In genomic region chr19:772730-773436, GRCh38 we compare ENCODE assay signal across 24 cellular contexts. TPM values are rescaled to one million over a fixed set of nuclear protein-coding genes. Genes with fewer than 3 reads are reported as not detected.
A peak's percentile ranks its signal among the peaks of the same experiment; 100 is the strongest.
DNase-seq lines count a peak whose midpoint lies in the region; ATAC-seq and TF ChIP-seq lines count a peak whose summit lies in the region.
"Had no signal": no experiment of that assay in that cellular context is flagged by ENCODE, and none has a peak within 500 bp of the region (broad histone marks: within the 10 kb centered on the region; RNA-seq: fewer than 3 reads in every experiment).

No MANE protein-coding gene starts in this region.

- no peak overlapping the region for H2BK5ac ChIP-seq in neuronal stem cell (ENCODE audit: low read length)

- peak overlapping the region; percentile 83 for H3K18ac ChIP-seq in neuronal stem cell (ENCODE audit: low read length)

- no peaks in the 10 kb centered on the region for H3K27me3 ChIP-seq in neuronal stem cell (ENCODE audit: control insufficient read depth in 3 of 3, insufficient read depth in 3 of 3, low read depth in 1 of 3, low read length in 3 of 3)
- H3K27me3 ChIP-seq: adrenal gland, cardiac muscle cell, ovary had no signal

- no peak overlapping the region for H4K91ac ChIP-seq in neuronal stem cell (ENCODE audit: low read depth, low read length, poor library complexity)

- no peak for TF ChIP-seq CTCF in endothelial cell (IDR thresholded peaks at IDR 0.05; ENCODE audit: unreplicated experiment)

- H2BK12ac ChIP-seq in neuronal stem cell (ENCODE audit: low read length): peak overlapping the region; percentile 58

- H3K9me3 ChIP-seq in neuronal stem cell (replicated peaks in 1 of 2; ENCODE audit: control insufficient read depth in 2 of 2, insufficient read depth in 1 of 2, low read depth in 1 of 2, low read length in 2 of 2): no peaks in the 10 kb centered on the region
- H3K9me3 ChIP-seq: adrenal gland, esophagus muscularis mucosa, gastroesophageal sphincter, HAP-1, ovary, transverse colon had no signal

- no peaks in the 10 kb centered on the region for H3K4me1 Mint-ChIP-seq in endothelial cell (ENCODE audit: unreplicated experiment)

- peak overlapping the region; percentile 65 for H2AFZ ChIP-seq in neuronal stem cell (ENCODE audit: low read length)

- no peak overlapping the region for H3K27ac ChIP-seq in neuronal stem cell (replicated peaks; ENCODE audit: low read length)
- H3K27ac ChIP-seq: adrenal gland, cardiac muscle cell, esophagus muscularis mucosa, gastroesophageal sphincter, ovary, transverse colon had no signal

- no peak overlapping the region for H3K23ac ChIP-seq in neuronal stem cell (ENCODE audit: low read depth, low read length, poor library complexity)

- peak overlapping the region; percentile 88 for H2AK5ac ChIP-seq in neuronal stem cell (ENCODE audit: low read depth, low read length)

- H3K4ac ChIP-seq in neuronal stem cell (ENCODE audit: low read length): peak overlapping the region; percentile 46

- DNase-seq in ELF-1 (ENCODE audit: low read depth, low spot score): peak; percentile 67
- peak; percentile 32 for DNase-seq in M059J (ENCODE audit: low read depth)
- DNase-seq in endothelial cell (ENCODE audit: low spot score): peak; percentile 35
- DNase-seq in neuronal stem cell (ENCODE audit: low spot score): no peak
- DNase-seq in posterior cingulate gyrus: no peak
- DNase-seq: activated CD4-positive, alpha-beta T cell treated with anti-CD3 and anti-CD28 coated beads, Interleukin-2, amount 50 U/mL, for 4 hours; activated gamma-delta T cell treated with Interleukin-2 at 50 U/mL for 16 hours; activated T-cell treated with anti-CD3 and anti-CD28 coated beads for 4 hours; adrenal gland; Calu3; GF-D8; MV-4-11; NCI-H2029; NCI-H446; ovary; stimulated activated naive CD4-positive, alpha-beta T cell treated with Interleukin-2 at 50 U/mL for 16 hours; transverse colon had no signal

- no peak overlapping the region for H3K4me3 ChIP-seq in neuronal stem cell (ENCODE audit: low read length in 2 of 2)
- H3K4me3 ChIP-seq: adrenal gland, cardiac muscle cell, esophagus muscularis mucosa, gastroesophageal sphincter, HAP-1, ovary, transverse colon had no signal

- H3K36me3 ChIP-seq in neuronal stem cell (replicated peaks in 1 of 2; ENCODE audit: control insufficient read depth in 2 of 2, insufficient read depth in 2 of 2, low read length in 2 of 2): no peaks in the 10 kb centered on the region
- H3K36me3 ChIP-seq: adrenal gland, cardiac muscle cell, esophagus muscularis mucosa, gastroesophageal sphincter, HAP-1, ovary, transverse colon had no signal

- no peak overlapping the region for H3K27ac Mint-ChIP-seq in endothelial cell (ENCODE audit: unreplicated experiment)

- peaks cover 0 to 3% of the 10 kb centered on the region in 2 donors for H3K4me1 ChIP-seq in neuronal stem cell (ENCODE audit: control insufficient read depth in 2 of 2, insufficient read depth in 1 of 2, low read depth in 1 of 2, low read length in 2 of 2)
- H3K4me1 ChIP-seq: adrenal gland had no signal

- intact Hi-C loops in posterior cingulate gyrus (cut with DNase I): loop anchor here (5.0 kb wide), 1 partner anchor 144 kb away; the partner anchor contains the start of gene KISS1R

- H3K4me3 Mint-ChIP-seq in endothelial cell (ENCODE audit: unreplicated experiment): no peak overlapping the region

- H3K36me3 Mint-ChIP-seq in endothelial cell (ENCODE audit: low read depth, unreplicated experiment): no peaks in the 10 kb centered on the region

- H2BK15ac ChIP-seq in neuronal stem cell (ENCODE audit: low read length): peak overlapping the region; percentile 85

- no peak overlapping the region for H4K8ac ChIP-seq in neuronal stem cell (ENCODE audit: low read depth, low read length)

- WGBS in neuronal stem cell (ENCODE audit: extremely low coverage in 2 of 2, insufficient read length in 2 of 2, insufficient replicate concordance in 1 of 2), 2 donors: no CpG with 5 or more reads among the region's 18 CpGs

- no peak overlapping the region for H2BK120ac ChIP-seq in neuronal stem cell (ENCODE audit: low read depth, low read length)

- H3K79me1 ChIP-seq in neuronal stem cell (ENCODE audit: low read depth, low read length): peaks cover 1% of the 10 kb centered on the region

- no peaks in the 10 kb centered on the region for H3K9me3 Mint-ChIP-seq in endothelial cell (ENCODE audit: unreplicated experiment)

- no peak overlapping the region for H3K9ac ChIP-seq in neuronal stem cell (ENCODE audit: low read depth, low read length, poor library complexity)

- peaks cover 6% of the 10 kb centered on the region for H3K27me3 Mint-ChIP-seq in endothelial cell (ENCODE audit: unreplicated experiment)

- no peak overlapping the region for H3K4me2 ChIP-seq in neuronal stem cell (ENCODE audit: insufficient read depth, low read length, poor library complexity, severe bottlenecking)

- no peak overlapping the region for H3K14ac ChIP-seq in neuronal stem cell (ENCODE audit: low read length)

- ATAC-seq in HG03196 (IDR thresholded peaks at IDR 0.05; ENCODE audit: unreplicated experiment): no peak
- ATAC-seq in GM18502 (IDR thresholded peaks at IDR 0.05; ENCODE audit: poor library complexity, unreplicated experiment): no peak
- ATAC-seq: gastroesophageal sphincter, left lobe of liver had no signal

RNA-seq across cellular contexts. Expression of gene MISP, which starts 22.0 kb away (rescaled TPM):
- total RNA-seq in M059J (2014; rRNA removed; shearing (Covaris generic)): 0.37 and 0.79 TPM in 2 replicates
- total RNA-seq in endothelial cell (ENCODE audit: unreplicated experiment): not detected
- polyA plus RNA-seq in neuronal stem cell (2013, experiment 1 of 2): 0.11 TPM
- 0.07 TPM for polyA plus RNA-seq in neuronal stem cell (2013, experiment 2 of 2)
- polyA plus RNA-seq: cardiac muscle cell had no signal

RNA-seq across cellular contexts. Expression of gene PTBP1, which starts 24.4 kb away (rescaled TPM):
- 184 and 196 TPM in 2 replicates for total RNA-seq in M059J (2014; rRNA removed; shearing (Covaris generic))
- total RNA-seq in endothelial cell (ENCODE audit: unreplicated experiment): 614 TPM
- 412 TPM for polyA plus RNA-seq in neuronal stem cell (2013, experiment 1 of 2)
- polyA plus RNA-seq in neuronal stem cell (2013, experiment 2 of 2): 415 TPM

RNA-seq across cellular contexts. Expression of gene PLPPR3, which starts 48.9 kb away (rescaled TPM):
- 2.3 and 3.8 TPM in 2 replicates for total RNA-seq in M059J (2014; rRNA removed; shearing (Covaris generic))
- total RNA-seq in endothelial cell (ENCODE audit: unreplicated experiment): 17.6 TPM
- polyA plus RNA-seq in neuronal stem cell (2013, experiment 1 of 2): 56.3 TPM
- 54.0 TPM for polyA plus RNA-seq in neuronal stem cell (2013, experiment 2 of 2)
- total RNA-seq: Calu3, esophagus muscularis mucosa, gastroesophageal sphincter, left lobe of liver, transverse colon had no signal

RNA-seq across cellular contexts. Expression of gene AZU1, which starts 54.8 kb away (rescaled TPM):
- total RNA-seq in M059J (2014; rRNA removed; shearing (Covaris generic)): not detected in 2 replicates
- total RNA-seq in endothelial cell (ENCODE audit: unreplicated experiment): 0.21 TPM
- 1.2 TPM for polyA plus RNA-seq in neuronal stem cell (2013, experiment 1 of 2)
- polyA plus RNA-seq in neuronal stem cell (2013, experiment 2 of 2): 1.3 TPM
- total RNA-seq: Calu3, transverse colon had no signal

Comparison
In these comparisons a context has a peak if more than half of its experiments do, and no peak if none do; other contexts are left out.
1. DNase-seq: peak in ELF-1 (single experiment), M059J (single experiment) and endothelial cell (single experiment); none in neuronal stem cell (single experiment) and posterior cingulate gyrus (0 of 10).